Comparison of ENCODE assay signal across 13 cellular contexts in genomic region chr10:71920540-71921318, GRCh38. TPM values are rescaled to one million over a fixed set of nuclear protein-coding genes. Genes with fewer than 3 reads are reported as not detected.
A peak's percentile ranks its signal among the peaks of the same experiment; 100 is the strongest.
DNase-seq lines count a peak whose midpoint lies in the region; ATAC-seq, FAIRE-seq and TF ChIP-seq lines count a peak whose summit lies in the region.
"Had no signal": no experiment of that assay in that cellular context is flagged by ENCODE, and none has a peak within 500 bp of the region (broad histone marks: within the 10 kb centered on the region; RNA-seq: fewer than 3 reads in every experiment).

No MANE protein-coding gene starts in this region.

- H3K27ac ChIP-seq in neural progenitor cell: no peak overlapping the region
- H3K27ac ChIP-seq: C4-2B had no signal

- H3K4me3 Mint-ChIP-seq in neural progenitor cell: no peak overlapping the region
- no peak overlapping the region for H3K4me3 Mint-ChIP-seq in stimulated activated naive B cell treated with anti-CD40 and anti-IgM and Interleukin-4, amounts not matched to agents 10 μg/mL and 1 μg/mL and 100 μg/mL, for 72 hours
- H3K4me3 Mint-ChIP-seq: T-helper 2 cell treated with Interferon-gamma antibody and Interleukin-4, amounts not matched to agents 5 μg/mL and 100 μg/mL, for 36 hours had no signal

- DNase-seq in Caki2 (ENCODE audit: low read depth): peak; percentile 58
- DNase-seq in OCI-M1 (lab: John Stamatoyannopoulos, UW): peak; percentile 62
- no peak for DNase-seq in neural progenitor cell (ENCODE audit: low spot score)
- DNase-seq in NCI-H1092 treated with DMSO at 0.1 percent for 48 hours (lab: John Stamatoyannopoulos, UW): no peak
- DNase-seq in stimulated activated naive B cell treated with anti-CD40 and anti-IgM and Interleukin-4, amounts not matched to agents 10 μg/mL and 1 μg/mL and 100 μg/mL, for 72 hours: no peak
- no peak for DNase-seq in HPDE6-E6E7 (ENCODE audit: extremely low spot score)
- DNase-seq in GM10266 (ENCODE audit: extremely low spot score): no peak
- DNase-seq: naive B cell had no signal

- peaks cover 3% of the 10 kb centered on the region for H3K36me3 Mint-ChIP-seq in neural progenitor cell
- peaks cover 0 to 3% of the 10 kb centered on the region in 2 donors for H3K36me3 Mint-ChIP-seq in stimulated activated naive B cell treated with anti-CD40 and anti-IgM and Interleukin-4, amounts not matched to agents 10 μg/mL and 1 μg/mL and 100 μg/mL, for 72 hours

- H3K9me3 Mint-ChIP-seq in neural progenitor cell: peaks cover 12% of the 10 kb centered on the region
- H3K9me3 Mint-ChIP-seq in stimulated activated naive B cell treated with anti-CD40 and anti-IgM and Interleukin-4, amounts not matched to agents 10 μg/mL and 1 μg/mL and 100 μg/mL, for 72 hours: peaks cover 1 to 9% of the 10 kb centered on the region in 2 donors

- no peaks in the 10 kb centered on the region for H3K27me3 ChIP-seq in neural progenitor cell

- H3K4me2 ChIP-seq in neural progenitor cell: no peak overlapping the region

- H3K79me2 ChIP-seq in neural progenitor cell (ENCODE audit: low read depth): no peaks in the 10 kb centered on the region

- H3K27me3 Mint-ChIP-seq in neural progenitor cell (ENCODE audit: insufficient read depth, low read depth): peaks cover 29% of the 10 kb centered on the region
- H3K27me3 Mint-ChIP-seq in stimulated activated naive B cell treated with anti-CD40 and anti-IgM and Interleukin-4, amounts not matched to agents 10 μg/mL and 1 μg/mL and 100 μg/mL, for 72 hours: peaks cover 16 to 19% of the 10 kb centered on the region in 2 donors

- TF ChIP-seq CTCF in neural progenitor cell (IDR thresholded peaks at IDR 0.05) (no peak), GM10266 (IDR thresholded peaks at IDR 0.05; ENCODE audit: control insufficient read depth, insufficient read depth, low read depth, missing control alignments) (no peak)

- no peaks in the 10 kb centered on the region for H3K9me3 ChIP-seq in neural progenitor cell (ENCODE audit: low read depth)

- in situ Hi-C loops in Caki2 (cut with HindIII; ENCODE audit: low pct_unique_long_range_greater_than_20kb, low sequenced_read_pairs): no loop called here

- no peaks in the 10 kb centered on the region for H3K36me3 ChIP-seq in neural progenitor cell

- no peak for ATAC-seq in stimulated activated naive B cell treated with anti-CD40 and anti-IgM and Interleukin-4, amounts not matched to agents 10 μg/mL and 1 μg/mL and 100 μg/mL, for 72 hours (replicated peaks)

- no peak overlapping the region for H3K4me3 ChIP-seq in neural progenitor cell
- H3K4me3 ChIP-seq: skin epidermis had no signal

- no peak overlapping the region for H2AFZ ChIP-seq in neural progenitor cell (replicated peaks)

- peaks cover 8% of the 10 kb centered on the region for H3K4me1 ChIP-seq in neural progenitor cell

- peak; percentile 91 for FAIRE-seq in endometrium (lab: Jason Lieb, UNC)
- FAIRE-seq: urothelium cell line had no signal

- H3K27ac Mint-ChIP-seq in neural progenitor cell: peak overlapping the region; percentile 93
- H3K27ac Mint-ChIP-seq in stimulated activated naive B cell treated with anti-CD40 and anti-IgM and Interleukin-4, amounts not matched to agents 10 μg/mL and 1 μg/mL and 100 μg/mL, for 72 hours: no peak overlapping the region
- H3K27ac Mint-ChIP-seq: T-helper 2 cell treated with Interferon-gamma antibody and Interleukin-4, amounts not matched to agents 5 μg/mL and 100 μg/mL, for 36 hours had no signal

- H3F3A ChIP-seq in neural progenitor cell (ENCODE audit: low read depth): no peaks in the 10 kb centered on the region

- H4K20me1 ChIP-seq in neural progenitor cell (ENCODE audit: low read depth): no peaks in the 10 kb centered on the region

- no peak overlapping the region for H3K9ac ChIP-seq in neural progenitor cell

- peaks cover 35% of the 10 kb centered on the region for H3K4me1 Mint-ChIP-seq in neural progenitor cell
- no peaks in the 10 kb centered on the region for H3K4me1 Mint-ChIP-seq in stimulated activated naive B cell treated with anti-CD40 and anti-IgM and Interleukin-4, amounts not matched to agents 10 μg/mL and 1 μg/mL and 100 μg/mL, for 72 hours
- H3K4me1 Mint-ChIP-seq: naive B cell had no signal

RNA-seq across cellular contexts. Expression of gene CHST3, which starts 43.5 kb away (rescaled TPM):
- total RNA-seq in Caki2 (2014; rRNA removed; shearing (Covaris generic); ENCODE audit: low replicate concordance): 45.2 and 49.3 TPM in 2 replicates
- 9.1 and 11.9 TPM in 2 replicates for total RNA-seq in neural progenitor cell (ENCODE audit: low replicate concordance)

Comparison
In these comparisons a context has a peak if more than half of its experiments do, and no peak if none do; other contexts are left out.
1. DNase-seq: peak in Caki2 (single experiment) and OCI-M1 (single experiment); none in neural progenitor cell (single experiment), NCI-H1092 treated with DMSO at 0.1 percent for 48 hours (single experiment), stimulated activated naive B cell treated with anti-CD40 and anti-IgM and Interleukin-4, amounts not matched to agents 10 μg/mL and 1 μg/mL and 100 μg/mL, for 72 hours (single experiment), HPDE6-E6E7 (single experiment) and GM10266 (single experiment).